In genomic region chr14:65729547-65729946, GRCh38 we compare ENCODE assay signal across 20 cellular contexts.
"Had no signal": no experiment of that assay in that cellular context is flagged by ENCODE, and none has a peak within 500 bp of the region (broad histone marks: within the 10 kb centered on the region; RNA-seq: fewer than 3 reads in every experiment).

No MANE protein-coding gene starts in this region.

- H3K27ac ChIP-seq: coronary artery, dorsolateral prefrontal cortex, esophagus muscularis mucosa, foreskin keratinocyte, gastroesophageal sphincter, heart left ventricle, hepatocyte, left lung, lower lobe of right lung had no signal

- H3K9me3 ChIP-seq: left lung, lower lobe of right lung had no signal

- H3K4me2 ChIP-seq: hepatocyte had no signal

- H2AFZ ChIP-seq: hepatocyte had no signal

- H3K4me1 ChIP-seq: esophagus muscularis mucosa, foreskin keratinocyte, gastroesophageal sphincter, heart left ventricle, left lung, lower lobe of right lung had no signal

- ATAC-seq: foreskin keratinocyte, gastroesophageal sphincter, heart left ventricle, left lung, left ventricle myocardium superior, lower lobe of right lung had no signal

- H3K4me3 Mint-ChIP-seq: immature natural killer cell had no signal

- H3K79me2 ChIP-seq: hepatocyte had no signal

- H3K27me3 ChIP-seq: dorsolateral prefrontal cortex, esophagus muscularis mucosa, foreskin keratinocyte, gastroesophageal sphincter, heart left ventricle, hepatocyte, left lung had no signal

- DNase-seq: dermis blood vessel endothelial cell; dorsolateral prefrontal cortex; effector CD4-positive, alpha-beta T cell; effector memory CD4-positive, alpha-beta T cell; foreskin keratinocyte; heart left ventricle; hypothalamus; immature natural killer cell; islet precursor cell; kidney; kidney glomerular epithelial cell; left lung; left ventricle myocardium superior; lower lobe of right lung; mesenchymal stem cell; midbrain had no signal

- H3K4me3 ChIP-seq: coronary artery, dorsolateral prefrontal cortex, esophagus muscularis mucosa, gastroesophageal sphincter, heart left ventricle, hepatocyte, left lung, lower lobe of right lung had no signal

- H3K27ac Mint-ChIP-seq: immature natural killer cell had no signal
